In genomic region chr19:44499559-44499958, GRCh38 we compare ENCODE assay signal across 8 cellular contexts. TPM values are rescaled to one million over a fixed set of nuclear protein-coding genes. Genes with fewer than 3 reads are reported as not detected.
DNase-seq lines count a peak whose midpoint lies in the region; ATAC-seq and TF ChIP-seq lines count a peak whose summit lies in the region.

No MANE protein-coding gene starts in this region.

- H3K79me2 ChIP-seq in OCI-LY3 (ENCODE audit: low read length) = peaks cover 53% of the 10 kb centered on the region

- H3K4me3 ChIP-seq in OCI-LY3 (ENCODE audit: low read length) (peak overlapping the region; percentile 86), ovary (peak overlapping the region; percentile 98)

- H3K4me3 Mint-ChIP-seq in Calu3 (ENCODE audit: low read depth, unreplicated experiment) (peak overlapping the region; percentile 90), endothelial cell (ENCODE audit: unreplicated experiment) (peak overlapping the region; percentile 96)

- H3K36me3 ChIP-seq in OCI-LY3 (replicated peaks; ENCODE audit: low read depth, low read length) (peaks cover 53% of the 10 kb centered on the region), ovary (no peaks in the 10 kb centered on the region)

- TF ChIP-seq EP300 in ovary (IDR thresholded peaks at IDR 0.05) = no peak

- H3K9me3 ChIP-seq in OCI-LY3 (ENCODE audit: insufficient read depth, low read length) (peaks cover 64% of the 10 kb centered on the region), ovary (peaks cover 7 to 40% of the 10 kb centered on the region in 2 donors)

- peak overlapping the region; percentile 92; the same call in 1 of the 2 replicates for H2AFZ ChIP-seq in OCI-LY3 (ENCODE audit: low read depth, low read length)

- H3K4me1 Mint-ChIP-seq in Calu3 (ENCODE audit: low read depth, unreplicated experiment) = peaks cover 26% of the 10 kb centered on the region
- H3K4me1 Mint-ChIP-seq in endothelial cell (ENCODE audit: unreplicated experiment) = peaks cover 19% of the 10 kb centered on the region

- H4K20me1 ChIP-seq in OCI-LY3 (ENCODE audit: insufficient read depth, low read length) = no peaks in the 10 kb centered on the region

- H3K4me2 ChIP-seq in OCI-LY3 (ENCODE audit: low read length) = peak overlapping the region; percentile 93

- ATAC-seq in GM19467 (IDR thresholded peaks at IDR 0.05; ENCODE audit: unreplicated experiment) = no peak
- no peak for ATAC-seq in GM21576 (IDR thresholded peaks at IDR 0.05; ENCODE audit: unreplicated experiment)
- ATAC-seq in HG02642 (IDR thresholded peaks at IDR 0.05; ENCODE audit: poor library complexity, unreplicated experiment) = no peak

- H3K36me3 Mint-ChIP-seq in Calu3 (ENCODE audit: insufficient read depth, unreplicated experiment) (peaks cover 58% of the 10 kb centered on the region), endothelial cell (ENCODE audit: low read depth, unreplicated experiment) (peaks cover 45% of the 10 kb centered on the region)

- CTCF ChIA-PET in Calu3 (lab: Charles Lee) = interaction anchor here (0.6 to 1.4 kb wide), 3 partner anchors 90 to 496 kb away, joined by 3 to 5 read pairs (median 4); partner anchors contain the start of gene ZNF226

- H3K9me3 Mint-ChIP-seq in Calu3 (ENCODE audit: low read depth, unreplicated experiment) (peaks cover 15% of the 10 kb centered on the region), endothelial cell (ENCODE audit: unreplicated experiment) (peaks cover 53% of the 10 kb centered on the region)

- TF ChIP-seq POLR2A in ovary (IDR thresholded peaks at IDR 0.05) = no peak

- TF ChIP-seq CTCF in Calu3 (IDR thresholded peaks at IDR 0.05; ENCODE audit: unreplicated experiment) (no peak), OCI-LY3 (IDR thresholded peaks at IDR 0.05; ENCODE audit: low read depth, low read length) (no peak), endothelial cell (IDR thresholded peaks at IDR 0.05; ENCODE audit: unreplicated experiment) (no peak), ovary (IDR thresholded peaks at IDR 0.05) (no peak)

- H3K27ac Mint-ChIP-seq in Calu3 (ENCODE audit: unreplicated experiment) (peak overlapping the region; percentile 78), endothelial cell (ENCODE audit: unreplicated experiment) (peak overlapping the region; percentile 75)

- BruUV-seq in Calu3 (replicated peaks; lab: Mats Ljungman, UMichigan) = TSS peak; percentile 82

- intact Hi-C loops in Calu3 (cut with micrococcal nuclease; ENCODE audit: unreplicated experiment) (no loop called here), ovary (cut with DNase I) (no loop called here)

- H3K27me3 ChIP-seq in OCI-LY3 (ENCODE audit: low read depth, low read length) (no peaks in the 10 kb centered on the region), ovary (no peaks in the 10 kb centered on the region)

- H3K27me3 Mint-ChIP-seq in Calu3 (ENCODE audit: unreplicated experiment) = no peaks in the 10 kb centered on the region
- peaks cover 25% of the 10 kb centered on the region for H3K27me3 Mint-ChIP-seq in endothelial cell (ENCODE audit: unreplicated experiment)

- H3K4me1 ChIP-seq in OCI-LY3 (ENCODE audit: low read length) (peaks cover 13% of the 10 kb centered on the region), ovary (ENCODE audit: insufficient read depth) (peaks cover 15% of the 10 kb centered on the region)

- WGBS in ovary, 3 donors = 16 to 22% (median 18%) methylated on average over 6 of the region's 6 CpGs

- DNase-seq in Calu3 (no peak), endothelial cell (ENCODE audit: low spot score) (no peak), ovary (peak in 1 of 5 donors; percentile 13), islet precursor cell (no peak)

- peak overlapping the region; percentile 72 for H3K27ac ChIP-seq in OCI-LY3 (ENCODE audit: low read length)
- H3K27ac ChIP-seq in ovary = no peak overlapping the region

- H3K9ac ChIP-seq in OCI-LY3 (ENCODE audit: low read length) = peak overlapping the region; percentile 89

RNA-seq across cellular contexts. Expression of gene ZNF180, which starts 0.8 kb away (rescaled TPM):
- total RNA-seq in Calu3 (2022) (12.7 TPM in 2 replicates), endothelial cell (ENCODE audit: unreplicated experiment) (7.7 TPM), ovary (10 to 100 TPM in 2 of 7 donors, 1 to 10 TPM in 5; 8.4 to 16.1 (median 9.7) TPM)
- 1 to 10 TPM; 5.6 to 6.3 TPM for polyA plus RNA-seq in ovary

RNA-seq across cellular contexts. Expression of gene CEACAM20, which starts 29.9 kb away (rescaled TPM):
- total RNA-seq in Calu3 (2022) = 0.17 and 0.28 TPM in 2 replicates
- not detected for total RNA-seq in endothelial cell (ENCODE audit: unreplicated experiment)
- under 1 TPM in 1 of 7 donors, not detected in 6; 0.60 TPM for total RNA-seq in ovary
- not detected for polyA plus RNA-seq in ovary

RNA-seq across cellular contexts. Expression of gene ZNF229, which starts 51.3 kb away (rescaled TPM):
- total RNA-seq in Calu3 (2022) (4.0 and 4.2 TPM in 2 replicates), endothelial cell (ENCODE audit: unreplicated experiment) (10.3 TPM), ovary (10 to 100 TPM in 3 of 7 donors, 1 to 10 TPM in 4; 3.7 to 13.7 (median 9.8) TPM)
- 1 to 10 TPM; 3.8 to 4.4 TPM for polyA plus RNA-seq in ovary
